Comparison of ENCODE assay signal across 8 cellular contexts in genomic region chr2:88059979-88060906, GRCh38. TPM values are rescaled to one million over a fixed set of nuclear protein-coding genes. Genes with fewer than 3 reads are reported as not detected.
DNase-seq lines count a peak whose midpoint lies in the region; ATAC-seq and TF ChIP-seq lines count a peak whose summit lies in the region.

No MANE protein-coding gene starts in this region.

- H3K4me1 Mint-ChIP-seq in activated T-helper 17 cell treated with anti-CD3 and anti-CD28 coated beads, Interleukin-2, amount 50 U/mL, for 72 hours: peaks cover 11% of the 10 kb centered on the region

- peak; percentile 40 for DNase-seq in AG10803 (ENCODE audit: low read depth)
- DNase-seq in NCI-H345 treated with DMSO at 0.1 percent for 48 hours (lab: John Stamatoyannopoulos, UW; ENCODE audit: unreplicated experiment): peak; percentile 78
- DNase-seq in right atrium auricular region (ENCODE audit: low spot score): peak; percentile 38
- no peak for DNase-seq in spleen
- no peak for DNase-seq in mesenteric fat pad (ENCODE audit: low spot score)

- H3K9me3 ChIP-seq in right atrium auricular region (no peaks in the 10 kb centered on the region), spleen (no peaks in the 10 kb centered on the region)

- peak; percentile 86 for TF ChIP-seq CTCF in AG10803 (conservative IDR thresholded peaks at IDR 0.05; ENCODE audit: low read length)
- TF ChIP-seq CTCF in GM12872 (IDR thresholded peaks at IDR 0.05; ENCODE audit: insufficient read depth, low read depth, low read length): peak; percentile 80
- TF ChIP-seq CTCF in right atrium auricular region (IDR thresholded peaks at IDR 0.05): peak; percentile 75 to 85
- peak in 10 of 11 experiments; percentile 36 to 75 (median 64) for TF ChIP-seq CTCF in spleen (IDR thresholded peaks at IDR 0.05 in 8 of 11, conservative IDR thresholded peaks at IDR 0.05 in 3 of 11)

- H3K27ac ChIP-seq in right atrium auricular region (no peak overlapping the region), spleen (no peak overlapping the region)

- H3K36me3 ChIP-seq in right atrium auricular region: no peaks in the 10 kb centered on the region
- no peaks in the 10 kb centered on the region for H3K36me3 ChIP-seq in spleen

- TF ChIP-seq POLR2A in spleen (IDR thresholded peaks at IDR 0.05): no peak

- peaks cover 0 to 5% of the 10 kb centered on the region in 2 donors for H3K4me1 ChIP-seq in right atrium auricular region
- peaks cover 0 to 14% (median 8%) of the 10 kb centered on the region in 6 donors for H3K4me1 ChIP-seq in spleen

- H3K27me3 Mint-ChIP-seq in activated T-helper 17 cell treated with anti-CD3 and anti-CD28 coated beads, Interleukin-2, amount 50 U/mL, for 72 hours: no peaks in the 10 kb centered on the region

- ATAC-seq in HG03135 (IDR thresholded peaks at IDR 0.05; ENCODE audit: unreplicated experiment): peak; percentile 36
- ATAC-seq in activated T-helper 17 cell treated with anti-CD3 and anti-CD28 coated beads, Interleukin-2, amount 50 U/mL, for 72 hours (replicated peaks): peak; percentile 43

- H3K27ac Mint-ChIP-seq in activated T-helper 17 cell treated with anti-CD3 and anti-CD28 coated beads, Interleukin-2, amount 50 U/mL, for 72 hours: no peak overlapping the region

- WGBS in spleen, 5 donors: 51 to 68% (median 58%) methylated on average over 5 of the region's 5 CpGs

- H3K4me3 ChIP-seq in AG10803 (ENCODE audit: low read length) (no peak overlapping the region), right atrium auricular region (no peak overlapping the region), spleen (no peak overlapping the region)

- H3K27me3 ChIP-seq in right atrium auricular region (no peaks in the 10 kb centered on the region), spleen (replicated peaks in 1 of 7) (no peaks in the 10 kb centered on the region)

- no peak overlapping the region for H3K4me3 Mint-ChIP-seq in activated T-helper 17 cell treated with anti-CD3 and anti-CD28 coated beads, Interleukin-2, amount 50 U/mL, for 72 hours

- intact Hi-C loops in spleen (cut with DNase I; ENCODE audit: low total_unique reads): loop anchor here (5.0 kb wide), 1 partner anchor 102 kb away; no protein-coding TSS in a partner anchor

- H3K9me3 Mint-ChIP-seq in activated T-helper 17 cell treated with anti-CD3 and anti-CD28 coated beads, Interleukin-2, amount 50 U/mL, for 72 hours: no peaks in the 10 kb centered on the region

- H3K36me3 Mint-ChIP-seq in activated T-helper 17 cell treated with anti-CD3 and anti-CD28 coated beads, Interleukin-2, amount 50 U/mL, for 72 hours (ENCODE audit: low read depth): peaks cover 10% of the 10 kb centered on the region

RNA-seq across cellular contexts. Expression of gene KRCC1, which starts 4.7 kb away (rescaled TPM):
- total RNA-seq in activated T-helper 17 cell treated with anti-CD3 and anti-CD28 coated beads, Interleukin-2, amount 50 U/mL, for 72 hours: 1 to 10 TPM; 7.9 to 9.1 TPM
- 10 to 100 TPM; 20.6 to 27.5 TPM for total RNA-seq in right atrium auricular region
- 10 to 100 TPM; 20.4 to 32.8 (median 24.8) TPM for total RNA-seq in spleen
- 10 to 100 TPM; 38.1 to 42.3 (median 40.3) TPM for polyA plus RNA-seq in spleen
- 18.7 TPM for total RNA-seq in mesenteric fat pad

RNA-seq across cellular contexts. Expression of gene SMYD1, which starts 7.4 kb away (rescaled TPM):
- total RNA-seq in activated T-helper 17 cell treated with anti-CD3 and anti-CD28 coated beads, Interleukin-2, amount 50 U/mL, for 72 hours: not detected
- total RNA-seq in right atrium auricular region (100 to 1,000 TPM in 1 of 2 donors, 10 to 100 TPM in 1; 74.8 to 179 TPM), spleen (not detected), mesenteric fat pad (not detected)
- polyA plus RNA-seq in spleen: under 1 TPM in 2 of 3 donors, not detected in 1; 0.02 to 0.07 TPM

RNA-seq across cellular contexts. Expression of gene RNU2-63P, which starts 43.9 kb away (rescaled TPM):
- total RNA-seq in activated T-helper 17 cell treated with anti-CD3 and anti-CD28 coated beads, Interleukin-2, amount 50 U/mL, for 72 hours: 10 to 100 TPM; 10.2 to 46.5 TPM
- not detected for total RNA-seq in right atrium auricular region
- total RNA-seq in spleen: 10 to 100 TPM in 1 of 7 donors, 1 to 10 TPM in 3, not detected in 3; 3.5 to 11.6 (median 7.0) TPM
- not detected for polyA plus RNA-seq in spleen
- 7.5 TPM for total RNA-seq in mesenteric fat pad

Comparison
In these comparisons a context has a peak if more than half of its experiments do, and no peak if none do; other contexts are left out.
1. DNase-seq: peak in AG10803 (single experiment), NCI-H345 treated with DMSO at 0.1 percent for 48 hours (single experiment) and right atrium auricular region (single experiment); none in spleen (single experiment) and mesenteric fat pad (single experiment).
2. RNA of gene SMYD1, which starts 7.4 kb away (total RNA-seq): 74.8 to 179 TPM in right atrium auricular region; not detected in activated T-helper 17 cell treated with anti-CD3 and anti-CD28 coated beads, Interleukin-2, amount 50 U/mL, for 72 hours, not detected in spleen and not detected in mesenteric fat pad (single experiment); every median in the first group is over 10 times any median in the second.
3. Peak in every context shown above with its lines, with median percentiles within 50 percentile points of each other: CTCF ChIP-seq.